13 cellular contexts compared by ENCODE assay signal in genomic region chr9:70616401-70617010, GRCh38.
DNase-seq lines count a peak whose midpoint lies in the region; ATAC-seq and TF ChIP-seq lines count a peak whose summit lies in the region.
"Had no signal": no experiment of that assay in that cellular context is flagged by ENCODE, and none has a peak within 500 bp of the region (broad histone marks: within the 10 kb centered on the region; RNA-seq: fewer than 3 reads in every experiment).

No MANE protein-coding gene starts in this region.

- intact Hi-C loops in testis (cut with DNase I; ENCODE audit: low total_unique reads), result no loop called here

- no peak for ATAC-seq in esophagus mucosa
- ATAC-seq: GM23338 had no signal

- WGBS in testis, 2 donors, result 89 to 91% methylated on average over 7 of the region's 7 CpGs

- H3K27ac ChIP-seq in testis, result peak overlapping the region; percentile 61 to 78

- in situ Hi-C loops in G401 (cut with HindIII; ENCODE audit: low sequenced_read_pairs), result no loop called here

- H3K4me1 ChIP-seq in testis, result peaks cover 25% of the 10 kb centered on the region

- TF ChIP-seq POLR2A in testis (IDR thresholded peaks at IDR 0.05), result no peak

- H3K27me3 ChIP-seq in testis, result no peaks in the 10 kb centered on the region

- no peak overlapping the region for H3K4me3 ChIP-seq in testis
- H3K4me3 ChIP-seq: GM23338 had no signal

- H3K9me3 ChIP-seq in testis, result no peaks in the 10 kb centered on the region

- TF ChIP-seq CTCF in testis (IDR thresholded peaks at IDR 0.05), result no peak

- DNase-seq in G401 (ENCODE audit: low spot score), result peak; percentile 59
- DNase-seq in NCI-H82 treated with DMSO at 0.1 percent for 48 hours (lab: John Stamatoyannopoulos, UW; ENCODE audit: unreplicated experiment), result peak; percentile 23
- peak; percentile 42 for DNase-seq in cerebellar cortex (ENCODE audit: low spot score)
- no peak for DNase-seq in testis
- DNase-seq in AG08396 (ENCODE audit: low spot score), result no peak
- no peak for DNase-seq in cerebellar nuclear complex (lab: John Stamatoyannopoulos, UW)
- DNase-seq: 8988T; Calu3; CD4-positive, alpha-beta T cell; DMS 273 treated with DMSO at 0.1 percent for 48 hours; H9 had no signal

- no peaks in the 10 kb centered on the region for H3K36me3 ChIP-seq in testis (ENCODE audit: low read depth, missing control alignments)

Comparison
In these comparisons a context has a peak if more than half of its experiments do, and no peak if none do; other contexts are left out.
1. DNase-seq: peak in G401 (single experiment), NCI-H82 treated with DMSO at 0.1 percent for 48 hours (single experiment) and cerebellar cortex (single experiment); none in testis (single experiment), AG08396 (single experiment) and cerebellar nuclear complex (0 of 2).